15 cellular contexts compared by ENCODE assay signal in the genomic region with DNA sequence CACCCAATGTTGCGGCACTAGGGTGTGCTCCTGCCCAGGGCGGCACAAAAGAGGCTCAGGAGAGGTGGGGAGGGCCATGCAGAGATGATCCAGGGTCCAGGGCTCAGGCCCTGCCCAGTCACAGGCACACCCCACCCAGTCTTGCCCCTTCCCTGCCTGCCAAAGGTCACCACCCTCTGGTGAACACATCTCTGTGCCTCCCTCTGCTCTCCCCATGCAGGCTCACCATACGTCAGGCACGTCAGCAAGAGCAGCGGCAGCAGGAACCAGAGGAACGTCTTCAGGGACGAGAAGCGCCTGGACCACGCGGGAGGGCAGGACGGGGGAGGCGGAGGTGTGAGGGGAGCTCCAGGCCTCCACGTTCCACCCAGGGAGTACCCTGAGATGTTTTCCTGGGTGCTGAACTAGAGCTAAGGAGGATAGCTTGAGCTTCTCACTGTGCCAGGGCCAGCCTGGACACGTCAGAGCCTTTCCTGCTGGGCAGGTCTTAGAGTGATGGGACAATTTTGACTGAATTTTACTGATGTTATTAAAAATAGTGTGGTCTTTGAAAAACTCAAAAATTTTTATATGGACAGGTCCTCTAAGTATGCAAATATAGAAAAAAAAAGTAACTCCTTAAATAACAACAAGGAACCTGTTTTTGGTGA. TPM values are rescaled to one million over a fixed set of nuclear protein-coding genes. Genes with fewer than 3 reads are reported as not detected.
A peak's percentile ranks its signal among the peaks of the same experiment; 100 is the strongest.
DNase-seq lines count a peak whose midpoint lies in the region; ATAC-seq, FAIRE-seq and TF ChIP-seq lines count a peak whose summit lies in the region.
"Had no signal": no experiment of that assay in that cellular context is flagged by ENCODE, and none has a peak within 500 bp of the region (broad histone marks: within the 10 kb centered on the region; RNA-seq: fewer than 3 reads in every experiment).

No MANE protein-coding gene starts in this region.

- peaks cover 51% of the 10 kb centered on the region for H3K4me1 Mint-ChIP-seq in activated naive CD8-positive, alpha-beta T cell treated with anti-CD3 and anti-CD28 coated beads, Interleukin-2, amount 50 U/mL, for 24 hours
- H3K4me1 Mint-ChIP-seq in activated T-helper 2 cell treated with anti-CD3 and anti-CD28 coated beads, Interferon-gamma antibody, Interleukin-2, Interleukin-4, amounts not matched to agents 10 μg/mL and 5 μg/mL and 100 μg/mL, durations not matched to agents 14 hours and 24 hours and 36 hours (ENCODE audit: low read depth): peaks cover 30% of the 10 kb centered on the region

- H3K27ac Mint-ChIP-seq in activated naive CD8-positive, alpha-beta T cell treated with anti-CD3 and anti-CD28 coated beads, Interleukin-2, amount 50 U/mL, for 24 hours: peak overlapping the region; percentile 19
- H3K27ac Mint-ChIP-seq in activated T-helper 2 cell treated with anti-CD3 and anti-CD28 coated beads, Interferon-gamma antibody, Interleukin-2, Interleukin-4, amounts not matched to agents 10 μg/mL and 5 μg/mL and 100 μg/mL, durations not matched to agents 14 hours and 24 hours and 36 hours: no peak overlapping the region

- no peak for TF ChIP-seq CTCF in left ventricle myocardium inferior (IDR thresholded peaks at IDR 0.05; ENCODE audit: borderline replicate concordance)
- no peak for TF ChIP-seq CTCF in kidney (IDR thresholded peaks at IDR 0.05; ENCODE audit: borderline replicate concordance, extremely low read depth, insufficient read depth)
- no peak for TF ChIP-seq CTCF in psoas muscle (IDR thresholded peaks at IDR 0.05)

- no peaks in the 10 kb centered on the region for H3K27me3 Mint-ChIP-seq in activated naive CD8-positive, alpha-beta T cell treated with anti-CD3 and anti-CD28 coated beads, Interleukin-2, amount 50 U/mL, for 24 hours
- no peaks in the 10 kb centered on the region for H3K27me3 Mint-ChIP-seq in activated T-helper 2 cell treated with anti-CD3 and anti-CD28 coated beads, Interferon-gamma antibody, Interleukin-2, Interleukin-4, amounts not matched to agents 10 μg/mL and 5 μg/mL and 100 μg/mL, durations not matched to agents 14 hours and 24 hours and 36 hours (ENCODE audit: low read depth)

- no peak for FAIRE-seq in kidney (lab: Jason Lieb, UNC)
- FAIRE-seq: H54 had no signal

- POLR2A ChIA-PET in HEK293T (lab: Yijun Ruan, JAX): no interaction called here

- H3K4me1 ChIP-seq in left ventricle myocardium inferior (peaks cover 24% of the 10 kb centered on the region), kidney (ENCODE audit: control insufficient read depth in 1 of 2, insufficient read depth in 1 of 2, low read depth in 1 of 2, low read length in 2 of 2) (peaks cover 5 to 13% of the 10 kb centered on the region in 2 donors), psoas muscle (peaks cover 33% of the 10 kb centered on the region)

- H3K9me3 Mint-ChIP-seq in activated naive CD8-positive, alpha-beta T cell treated with anti-CD3 and anti-CD28 coated beads, Interleukin-2, amount 50 U/mL, for 24 hours: no peaks in the 10 kb centered on the region
- H3K9me3 Mint-ChIP-seq in activated T-helper 2 cell treated with anti-CD3 and anti-CD28 coated beads, Interferon-gamma antibody, Interleukin-2, Interleukin-4, amounts not matched to agents 10 μg/mL and 5 μg/mL and 100 μg/mL, durations not matched to agents 14 hours and 24 hours and 36 hours: no peaks in the 10 kb centered on the region

- DNase-seq in Right ventricle myocardium inferior (ENCODE audit: missing footprints): peak; percentile 55
- no peak for DNase-seq in left ventricle myocardium inferior
- no peak for DNase-seq in activated naive CD8-positive, alpha-beta T cell treated with anti-CD3 and anti-CD28 coated beads, Interleukin-2, amount 50 U/mL, for 24 hours
- peak; percentile 60 for DNase-seq in kidney
- DNase-seq in activated T-helper 2 cell treated with anti-CD3 and anti-CD28 coated beads, Interferon-gamma antibody, Interleukin-2, Interleukin-4, amounts not matched to agents 10 μg/mL and 5 μg/mL and 100 μg/mL, durations not matched to agents 14 hours and 24 hours and 36 hours (ENCODE audit: low spot score): no peak
- DNase-seq in psoas muscle: no peak
- no peak for DNase-seq in HEK293T (ENCODE audit: extremely low spot score)
- DNase-seq: activated CD8-positive, alpha-beta memory T cell treated with anti-CD3 and anti-CD28 coated beads, Interleukin-2, amount 50 U/mL, for 48 hours; aorta; DMS153; NCI-H1417 treated with DMSO at 0.1 percent for 48 hours; occipital lobe had no signal

- H3K27me3 ChIP-seq in left ventricle myocardium inferior (ENCODE audit: low read depth): no peaks in the 10 kb centered on the region
- no peaks in the 10 kb centered on the region for H3K27me3 ChIP-seq in psoas muscle (ENCODE audit: insufficient read depth in 3 of 3, low read length in 2 of 3)

- H3K36me3 ChIP-seq in left ventricle myocardium inferior: peaks cover 94% of the 10 kb centered on the region
- peaks cover 47 to 69% of the 10 kb centered on the region in 2 donors for H3K36me3 ChIP-seq in kidney (ENCODE audit: control insufficient read depth in 1 of 2, insufficient read depth in 2 of 2, low read length in 2 of 2)
- peaks cover 7 to 98% of the 10 kb centered on the region in 2 donors for H3K36me3 ChIP-seq in psoas muscle (ENCODE audit: insufficient read depth in 1 of 2, low read depth in 1 of 2)

- intact Hi-C loops in Right ventricle myocardium inferior (cut with DNase I) (no loop called here), left ventricle myocardium inferior (cut with micrococcal nuclease) (no loop called here), kidney (cut with DNase I) (no loop called here), psoas muscle (cut with DNase I) (no loop called here)
- intact Hi-C loops in activated T-helper 2 cell treated with anti-CD3 and anti-CD28 coated beads, Interferon-gamma antibody, Interleukin-2, Interleukin-4, amounts not matched to agents 10 μg/mL and 5 μg/mL and 100 μg/mL, durations not matched to agents 14 hours and 24 hours and 36 hours (cut with micrococcal nuclease): no loop called here

- CTCF ChIA-PET in HEK293T (lab: Yijun Ruan, JAX): interaction anchor here (1.0 to 1.6 kb wide), 2 partner anchors 15 to 121 kb away, joined by 3 to 6 read pairs; no protein-coding TSS in a partner anchor

- no peaks in the 10 kb centered on the region for H3K9me3 ChIP-seq in left ventricle myocardium inferior (replicated peaks)
- H3K9me3 ChIP-seq in kidney (ENCODE audit: control insufficient read depth in 1 of 2, low read length in 2 of 2): no peaks in the 10 kb centered on the region
- H3K9me3 ChIP-seq in psoas muscle: no peaks in the 10 kb centered on the region

- H3K4me3 Mint-ChIP-seq in activated naive CD8-positive, alpha-beta T cell treated with anti-CD3 and anti-CD28 coated beads, Interleukin-2, amount 50 U/mL, for 24 hours: no peak overlapping the region
- no peak overlapping the region for H3K4me3 Mint-ChIP-seq in activated T-helper 2 cell treated with anti-CD3 and anti-CD28 coated beads, Interferon-gamma antibody, Interleukin-2, Interleukin-4, amounts not matched to agents 10 μg/mL and 5 μg/mL and 100 μg/mL, durations not matched to agents 14 hours and 24 hours and 36 hours (ENCODE audit: low read depth)

- no peak for ATAC-seq in Right ventricle myocardium inferior
- ATAC-seq in activated naive CD8-positive, alpha-beta T cell treated with anti-CD3 and anti-CD28 coated beads, Interleukin-2, amount 50 U/mL, for 24 hours: no peak
- no peak for ATAC-seq in psoas muscle
- no peak for ATAC-seq in HG03135 (IDR thresholded peaks at IDR 0.05; ENCODE audit: unreplicated experiment)

- H3K27ac ChIP-seq in left ventricle myocardium inferior (replicated peaks) (no peak overlapping the region), kidney (ENCODE audit: low read depth in 2 of 2, low read length in 2 of 2) (peak overlapping the region; percentile 30 to 32), psoas muscle (no peak overlapping the region)

- H3K4me3 ChIP-seq in left ventricle myocardium inferior (no peak overlapping the region), kidney (ENCODE audit: low read length in 2 of 2) (no peak overlapping the region), psoas muscle (no peak overlapping the region)
- H3K4me3 ChIP-seq: lung had no signal

- peaks cover 57% of the 10 kb centered on the region for H3K36me3 Mint-ChIP-seq in activated naive CD8-positive, alpha-beta T cell treated with anti-CD3 and anti-CD28 coated beads, Interleukin-2, amount 50 U/mL, for 24 hours (ENCODE audit: low read depth)
- peaks cover 80% of the 10 kb centered on the region for H3K36me3 Mint-ChIP-seq in activated T-helper 2 cell treated with anti-CD3 and anti-CD28 coated beads, Interferon-gamma antibody, Interleukin-2, Interleukin-4, amounts not matched to agents 10 μg/mL and 5 μg/mL and 100 μg/mL, durations not matched to agents 14 hours and 24 hours and 36 hours (ENCODE audit: low read depth)

- 82 to 85% (median 83%) methylated on average over 14 of the region's 14 CpGs for WGBS in psoas muscle, 3 donors

- no peak overlapping the region for H3K9ac ChIP-seq in kidney (ENCODE audit: low read length in 2 of 2)

RNA-seq across cellular contexts. Expression of a gene that starts 7.2 kb away (rescaled TPM):
- 126 TPM for total RNA-seq in Right ventricle myocardium inferior
- total RNA-seq in left ventricle myocardium inferior: 116 TPM
- 199 TPM for total RNA-seq in kidney
- polyA plus RNA-seq in kidney (ENCODE audit: insufficient read depth, low read depth, low replicate concordance): 41.7 TPM
- total RNA-seq in activated T-helper 2 cell treated with anti-CD3 and anti-CD28 coated beads, Interferon-gamma antibody, Interleukin-2, Interleukin-4, amounts not matched to agents 10 μg/mL and 5 μg/mL and 100 μg/mL, durations not matched to agents 14 hours and 24 hours and 36 hours: 121 and 123 TPM in 2 replicates
- total RNA-seq in psoas muscle: 100 to 1,000 TPM in 3 of 4 donors, 10 to 100 TPM in 1; 57.6 to 152 (median 106) TPM
- 100 to 1,000 TPM in 1 of 3 donors, 10 to 100 TPM in 2; 64.9 to 142 (median 93.6) TPM for polyA plus RNA-seq in psoas muscle

RNA-seq across cellular contexts. Expression of a gene that starts 42.9 kb away (rescaled TPM):
- total RNA-seq in Right ventricle myocardium inferior (26.8 TPM), left ventricle myocardium inferior (28.9 TPM), kidney (52.0 TPM), psoas muscle (10 to 100 TPM; 19.3 to 46.1 (median 41.1) TPM)
- polyA plus RNA-seq in kidney (ENCODE audit: insufficient read depth, low read depth, low replicate concordance) (11.7 TPM), psoas muscle (10 to 100 TPM; 16.4 to 24.3 (median 17.4) TPM)
- 101 and 106 TPM in 2 replicates for total RNA-seq in activated T-helper 2 cell treated with anti-CD3 and anti-CD28 coated beads, Interferon-gamma antibody, Interleukin-2, Interleukin-4, amounts not matched to agents 10 μg/mL and 5 μg/mL and 100 μg/mL, durations not matched to agents 14 hours and 24 hours and 36 hours

RNA-seq across cellular contexts. Expression of a gene that starts 45.3 kb away (rescaled TPM):
- total RNA-seq in Right ventricle myocardium inferior: 10.0 TPM
- 10.0 TPM for total RNA-seq in left ventricle myocardium inferior
- total RNA-seq in kidney: 26.5 TPM
- polyA plus RNA-seq in kidney (ENCODE audit: insufficient read depth, low read depth, low replicate concordance): 39.7 TPM
- total RNA-seq in activated T-helper 2 cell treated with anti-CD3 and anti-CD28 coated beads, Interferon-gamma antibody, Interleukin-2, Interleukin-4, amounts not matched to agents 10 μg/mL and 5 μg/mL and 100 μg/mL, durations not matched to agents 14 hours and 24 hours and 36 hours: 4.7 and 6.1 TPM in 2 replicates
- 1 to 10 TPM; 3.5 to 6.4 (median 4.7) TPM for total RNA-seq in psoas muscle
- polyA plus RNA-seq in psoas muscle: 10 to 100 TPM in 2 of 3 donors, 1 to 10 TPM in 1; 4.2 to 13.9 (median 11.8) TPM

RNA-seq across cellular contexts. Expression of a gene that starts 47.9 kb away (rescaled TPM):
- total RNA-seq in Right ventricle myocardium inferior: 17.5 TPM
- total RNA-seq in left ventricle myocardium inferior: 18.7 TPM
- 42.8 TPM for total RNA-seq in kidney
- polyA plus RNA-seq in kidney (ENCODE audit: insufficient read depth, low read depth, low replicate concordance): 12.8 TPM
- 101 and 105 TPM in 2 replicates for total RNA-seq in activated T-helper 2 cell treated with anti-CD3 and anti-CD28 coated beads, Interferon-gamma antibody, Interleukin-2, Interleukin-4, amounts not matched to agents 10 μg/mL and 5 μg/mL and 100 μg/mL, durations not matched to agents 14 hours and 24 hours and 36 hours
- 10 to 100 TPM; 16.7 to 27.6 (median 24.4) TPM for total RNA-seq in psoas muscle
- 10 to 100 TPM; 14.3 to 58.5 (median 37.5) TPM for polyA plus RNA-seq in psoas muscle

Comparison
In these comparisons a context has a peak if more than half of its experiments do, and no peak if none do; other contexts are left out.
1. DNase-seq: peak in Right ventricle myocardium inferior (single experiment) and kidney (single experiment); none in left ventricle myocardium inferior (single experiment), activated naive CD8-positive, alpha-beta T cell treated with anti-CD3 and anti-CD28 coated beads, Interleukin-2, amount 50 U/mL, for 24 hours (single experiment), activated T-helper 2 cell treated with anti-CD3 and anti-CD28 coated beads, Interferon-gamma antibody, Interleukin-2, Interleukin-4, amounts not matched to agents 10 μg/mL and 5 μg/mL and 100 μg/mL, durations not matched to agents 14 hours and 24 hours and 36 hours (single experiment), psoas muscle (0 of 2) and HEK293T (single experiment).
2. H3K27ac ChIP-seq: peak in kidney (2 of 2); none in left ventricle myocardium inferior (single experiment) and psoas muscle (single experiment).